In the genomic region with DNA sequence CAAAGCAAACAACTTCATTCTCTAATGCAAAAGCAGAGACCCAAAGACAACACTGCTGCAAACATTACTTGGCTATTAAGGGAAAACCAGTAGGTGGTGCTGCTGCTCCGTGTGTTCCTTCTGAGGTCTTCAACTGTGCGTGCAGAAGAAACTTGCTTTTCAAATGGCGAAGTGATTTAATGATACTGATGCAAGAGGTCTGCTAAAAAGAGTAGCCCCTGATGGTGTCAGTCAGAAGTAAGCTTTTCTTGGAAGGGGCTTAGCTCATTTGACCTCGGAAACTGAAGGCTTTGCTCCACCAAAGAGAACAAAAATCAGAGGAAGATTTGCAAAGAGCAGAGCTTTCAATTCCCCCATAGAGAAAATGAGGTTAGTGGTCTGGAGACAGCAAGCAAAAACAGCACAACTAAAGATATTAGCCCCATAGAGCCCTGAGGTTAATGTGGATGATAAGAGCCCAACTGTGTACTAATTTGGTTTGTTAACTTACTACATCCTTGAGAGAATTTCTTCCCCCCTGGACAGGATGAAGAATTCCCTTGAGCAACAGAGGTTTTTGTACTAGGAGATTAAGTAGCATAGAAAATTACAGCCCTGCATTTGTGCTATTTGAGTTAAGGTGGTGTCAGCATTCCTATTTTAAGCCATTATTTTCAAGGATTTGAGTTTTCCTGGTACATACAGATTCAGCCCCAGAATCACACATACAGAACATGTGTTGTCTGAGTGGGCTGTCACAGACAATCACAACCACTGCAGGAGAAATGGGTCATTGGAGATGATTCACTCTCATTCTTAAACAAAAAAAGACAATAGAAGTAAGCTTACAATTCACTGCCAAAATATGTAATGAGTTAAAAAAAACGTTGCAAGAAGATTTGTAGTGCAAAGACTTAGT, we compare ENCODE assay signal across 8 cellular contexts.
A peak's percentile ranks its signal among the peaks of the same experiment; 100 is the strongest.
DNase-seq lines count a peak whose midpoint lies in the region; FAIRE-seq and TF ChIP-seq lines count a peak whose summit lies in the region.

No MANE protein-coding gene starts in this region.

- intact Hi-C loops in breast epithelium (cut with DNase I; ENCODE audit: low total_unique reads), result no loop called here
- intact Hi-C loops in kidney (cut with DNase I), result loop anchor here (10.0 kb wide), 3 partner anchors 58 to 402 kb away; no protein-coding TSS in a partner anchor

- H3K4me1 ChIP-seq in breast epithelium (no peaks in the 10 kb centered on the region), kidney (ENCODE audit: control insufficient read depth in 1 of 2, insufficient read depth in 1 of 2, low read depth in 1 of 2, low read length in 2 of 2) (no peaks in the 10 kb centered on the region)

- no peaks in the 10 kb centered on the region for H3K9me3 ChIP-seq in breast epithelium
- no peaks in the 10 kb centered on the region for H3K9me3 ChIP-seq in kidney (ENCODE audit: control insufficient read depth in 1 of 2, low read length in 2 of 2)

- CTCF ChIA-PET in HEK293T (lab: Yijun Ruan, JAX), result interaction anchor here (0.6 to 1.5 kb wide), 3 partner anchors 14 to 347 kb away, joined by 4 to 5 read pairs (median 4); no protein-coding TSS in a partner anchor

- POLR2A ChIA-PET in HEK293T (lab: Yijun Ruan, JAX), result no interaction called here

- H3K36me3 ChIP-seq in breast epithelium (no peaks in the 10 kb centered on the region), kidney (ENCODE audit: control insufficient read depth in 1 of 2, insufficient read depth in 2 of 2, low read length in 2 of 2) (no peaks in the 10 kb centered on the region)

- no peak overlapping the region for H3K9ac ChIP-seq in kidney (ENCODE audit: low read length in 2 of 2)

- H3K4me3 ChIP-seq in breast epithelium, result no peak overlapping the region
- peak overlapping the region in 1 of 2 donors; percentile 22 for H3K4me3 ChIP-seq in kidney (ENCODE audit: low read length in 2 of 2)

- H3K27me3 ChIP-seq in breast epithelium, result no peaks in the 10 kb centered on the region

- FAIRE-seq in kidney (lab: Jason Lieb, UNC), result peak; percentile 15

- TF ChIP-seq CTCF in breast epithelium (IDR thresholded peaks at IDR 0.05) (peak in 2 of 3 donors; percentile 41 to 73), kidney (IDR thresholded peaks at IDR 0.05; ENCODE audit: borderline replicate concordance, extremely low read depth, insufficient read depth) (peak; percentile 86)

- DNase-seq in NCI-H510A treated with DMSO at 0.1 percent for 48 hours (lab: John Stamatoyannopoulos, UW), result peak; percentile 58
- no peak for DNase-seq in NCI-H510A (lab: John Stamatoyannopoulos, UW)
- peak; percentile 49 for DNase-seq in HEK293T (ENCODE audit: extremely low spot score)
- peak; percentile 88 for DNase-seq in NCI-H1092 treated with DMSO at 0.1 percent for 48 hours (lab: John Stamatoyannopoulos, UW)
- peak; percentile 41 for DNase-seq in SW480 (ENCODE audit: low spot score)
- peak in 1 of 2 donors; percentile 24 for DNase-seq in breast epithelium (ENCODE audit: low spot score in 2 of 2)
- no peak for DNase-seq in kidney
- DNase-seq in stimulated activated CD4-positive, alpha-beta T cell treated with anti-CD3 and anti-CD28 coated beads, Interleukin-2, amount 100 ng/mL, for 4 hours (ENCODE audit: low read depth), result peak; percentile 6

- TF ChIP-seq POLR2A in breast epithelium (IDR thresholded peaks at IDR 0.05), result no peak

- no peak overlapping the region for H3K27ac ChIP-seq in breast epithelium
- no peak overlapping the region for H3K27ac ChIP-seq in kidney (ENCODE audit: low read depth in 2 of 2, low read length in 2 of 2)

TF ChIP-seq in HEK293T, 16 proteins besides CTCF, POLR2A, EP300 and RAD21:
- no peak for TF ChIP-seq ELF4 (IDR thresholded peaks at IDR 0.05)
- TF ChIP-seq TARDBP (IDR thresholded peaks at IDR 0.05), result no peak
- no peak for TF ChIP-seq FOXK2 (IDR thresholded peaks at IDR 0.05)
- TF ChIP-seq L3MBTL2 (conservative IDR thresholded peaks at IDR 0.05), result no peak
- TF ChIP-seq BHLHE40 (IDR thresholded peaks at IDR 0.05; ENCODE audit: borderline replicate concordance), result no peak
- no peak for TF ChIP-seq ZNF384 (IDR thresholded peaks at IDR 0.05)

Comparison
In these comparisons a context has a peak if more than half of its experiments do, and no peak if none do; other contexts are left out.
1. DNase-seq: peak in NCI-H510A treated with DMSO at 0.1 percent for 48 hours (single experiment), HEK293T (single experiment), NCI-H1092 treated with DMSO at 0.1 percent for 48 hours (single experiment), SW480 (single experiment) and stimulated activated CD4-positive, alpha-beta T cell treated with anti-CD3 and anti-CD28 coated beads, Interleukin-2, amount 100 ng/mL, for 4 hours (single experiment); none in NCI-H510A (single experiment) and kidney (single experiment).